14 cellular contexts compared by ENCODE assay signal in genomic region chr11:62536301-62536957, GRCh38. TPM values are rescaled to one million over a fixed set of nuclear protein-coding genes. Genes with fewer than 3 reads are reported as not detected.
DNase-seq lines count a peak whose midpoint lies in the region; ATAC-seq and TF ChIP-seq lines count a peak whose summit lies in the region.
"Had no signal": no experiment of that assay in that cellular context is flagged by ENCODE, and none has a peak within 500 bp of the region (broad histone marks: within the 10 kb centered on the region; RNA-seq: fewer than 3 reads in every experiment).

No MANE protein-coding gene starts in this region.

- TF ChIP-seq POLR2A in IMR-90 (IDR thresholded peaks at IDR 0.05; ENCODE audit: low read depth, low read length), result no peak
- no peak for TF ChIP-seq POLR2A in erythroblast (IDR thresholded peaks at IDR 0.05; ENCODE audit: low read length)

- no peak overlapping the region for H4K5ac ChIP-seq in IMR-90 (ENCODE audit: low read depth, low read length)

- H3K4me3 ChIP-seq in CD4-positive, alpha-beta memory T cell (ENCODE audit: low read length in 2 of 2), result no peak overlapping the region
- H3K4me3 ChIP-seq in IMR-90 (ENCODE audit: insufficient read depth, low read depth, low read length) (no peak overlapping the region), psoas muscle (no peak overlapping the region), smooth muscle cell (no peak overlapping the region)

- ATAC-seq in IMR-90 (ENCODE audit: low read depth), result no peak
- no peak for ATAC-seq in effector memory CD8-positive, alpha-beta T cell (replicated peaks)
- no peak for ATAC-seq in psoas muscle
- no peak for ATAC-seq in GM19023 (IDR thresholded peaks at IDR 0.05; ENCODE audit: unreplicated experiment)

- H3K36me3 ChIP-seq in CD4-positive, alpha-beta memory T cell (ENCODE audit: insufficient read depth, low read length), result peaks cover 56% of the 10 kb centered on the region
- peaks cover 57% of the 10 kb centered on the region for H3K36me3 ChIP-seq in IMR-90 (ENCODE audit: control insufficient read depth, insufficient read depth, low read length)
- peaks cover 23 to 52% of the 10 kb centered on the region in 2 donors for H3K36me3 ChIP-seq in psoas muscle (ENCODE audit: insufficient read depth in 1 of 2, low read depth in 1 of 2)
- no peaks in the 10 kb centered on the region for H3K36me3 ChIP-seq in smooth muscle cell (ENCODE audit: low read depth)
- H3K36me3 ChIP-seq: BE2C had no signal

- POLR2A ChIA-PET in CD4-positive, alpha-beta memory T cell (lab: Charles Lee; ENCODE audit: partially characterized antibody), result interaction anchor here (0.6 to 16.0 kb wide), 2 partner anchors 19 to 25 kb away, joined by 3 to 751 read pairs; no protein-coding TSS in a partner anchor
- POLR2A ChIA-PET in IMR-90 (lab: Charles Lee; ENCODE audit: unreplicated experiment), result interaction anchor here (0.7 to 1.4 kb wide), 2 partner anchors 24 to 110 kb away, joined by 3 to 4 read pairs; no protein-coding TSS in a partner anchor

- no peak overlapping the region for H2BK120ac ChIP-seq in IMR-90 (ENCODE audit: low read depth, low read length)

- no peaks in the 10 kb centered on the region for H3K9me3 ChIP-seq in CD4-positive, alpha-beta memory T cell (ENCODE audit: control insufficient read depth in 1 of 2, low read length in 2 of 2)
- H3K9me3 ChIP-seq in IMR-90 (ENCODE audit: control insufficient read depth, insufficient read depth, low read length), result no peaks in the 10 kb centered on the region
- no peaks in the 10 kb centered on the region for H3K9me3 ChIP-seq in psoas muscle
- no peaks in the 10 kb centered on the region for H3K9me3 ChIP-seq in smooth muscle cell (replicated peaks; ENCODE audit: low read depth)
- H3K9me3 ChIP-seq: BE2C had no signal

- no peaks in the 10 kb centered on the region for H3K27me3 Mint-ChIP-seq in CD4-positive, alpha-beta memory T cell
- H3K27me3 Mint-ChIP-seq in effector memory CD8-positive, alpha-beta T cell, result no peaks in the 10 kb centered on the region

- peak overlapping the region in 1 of 8 donors; percentile 36 for H3K4me3 Mint-ChIP-seq in CD4-positive, alpha-beta memory T cell
- peak overlapping the region; percentile 41 to 98 for H3K4me3 Mint-ChIP-seq in effector memory CD8-positive, alpha-beta T cell

- no peak overlapping the region for H2BK5ac ChIP-seq in IMR-90 (ENCODE audit: low read depth, low read length, poor library complexity, severe bottlenecking)

- H3K4me1 Mint-ChIP-seq in CD4-positive, alpha-beta memory T cell, result peaks cover 33 to 71% (median 53%) of the 10 kb centered on the region in 4 donors
- H3K4me1 Mint-ChIP-seq in effector memory CD8-positive, alpha-beta T cell (ENCODE audit: low read depth in 2 of 2), result peaks cover 60 to 68% of the 10 kb centered on the region in 2 donors

- H3K9ac ChIP-seq in IMR-90 (ENCODE audit: low read depth, low read length), result no peak overlapping the region
- H3K9ac ChIP-seq in smooth muscle cell (ENCODE audit: low read depth), result no peak overlapping the region
- H3K9ac ChIP-seq: parathyroid adenoma had no signal

- intact Hi-C loops in CD4-positive, alpha-beta memory T cell (cut with micrococcal nuclease), result no loop called here
- intact Hi-C loops in IMR-90 (cut with micrococcal nuclease) (no loop called here), psoas muscle (cut with DNase I) (no loop called here)

- no peak overlapping the region for H3K56ac ChIP-seq in IMR-90 (ENCODE audit: extremely low read depth, insufficient read depth, low read length)

- 69% methylated on average over 12 of the region's 21 CpGs; no CpG with 5 or more reads in 1 of the 2 experiments for WGBS in IMR-90 (ENCODE audit: extremely low coverage in 2 of 2, insufficient read length in 1 of 2), 2 experiments
- WGBS in psoas muscle, 3 donors, result 47 to 59% (median 56%) methylated on average over 20 to 21 of the region's 21 CpGs
- 93% methylated on average over 19 of the region's 21 CpGs for WGBS in smooth muscle cell (ENCODE audit: low lambda C conversion rate)

- H3K4me1 ChIP-seq in CD4-positive, alpha-beta memory T cell (ENCODE audit: insufficient read depth, low read length), result peaks cover 42% of the 10 kb centered on the region
- H3K4me1 ChIP-seq in IMR-90 (ENCODE audit: control insufficient read depth, insufficient read depth, low read length) (peaks cover 39% of the 10 kb centered on the region), psoas muscle (peaks cover 47% of the 10 kb centered on the region), smooth muscle cell (ENCODE audit: low read depth) (peaks cover 6% of the 10 kb centered on the region)

- dilution Hi-C loops in IMR-90 (cut with HindIII; ENCODE audit: low sequenced_read_pairs, unreplicated experiment), result no loop called here

- H3K79me2 ChIP-seq in smooth muscle cell (ENCODE audit: low read depth), result peaks cover 84% of the 10 kb centered on the region

- no TSS peak for BruUV-seq in IMR-90 (replicated peaks; lab: Mats Ljungman, UMichigan)

- no peak overlapping the region for H4K91ac ChIP-seq in IMR-90 (ENCODE audit: insufficient read depth, low read depth, low read length)

- DNase-seq in CD4-positive, alpha-beta memory T cell, result peak in 1 of 5 donors; percentile 27
- DNase-seq in IMR-90 (no peak), psoas muscle (no peak), smooth muscle cell (lab: John Stamatoyannopoulos, UW; ENCODE audit: unreplicated experiment) (no peak), SKM-1 (lab: John Stamatoyannopoulos, UW; ENCODE audit: unreplicated experiment) (no peak), erythroblast (lab: John Stamatoyannopoulos, UW) (no peak)
- DNase-seq in effector memory CD8-positive, alpha-beta T cell, result no peak
- DNase-seq: BE2C; KBM-7; mammary epithelial cell; NCI-H1694; stimulated activated CD8-positive, alpha-beta memory T cell treated with anti-CD3 and anti-CD28 coated beads, Interleukin-4, amount 100 ng/mL, for 48 hours had no signal

- peaks cover 27% of the 10 kb centered on the region for H3K9me1 ChIP-seq in IMR-90 (ENCODE audit: insufficient read depth, low read length)

- H3K4ac ChIP-seq in IMR-90 (ENCODE audit: low read depth, low read length), result no peak overlapping the region

- TF ChIP-seq RAD21 in IMR-90 (IDR thresholded peaks at IDR 0.05; ENCODE audit: low read length), result no peak

- CTCF ChIA-PET in CD4-positive, alpha-beta memory T cell (lab: Charles Lee; ENCODE audit: partially characterized antibody), result interaction anchor here (0.9 to 13.4 kb wide), 3 partner anchors 19 to 112 kb away, joined by 3 to 450 read pairs (median 151); no protein-coding TSS in a partner anchor
- CTCF ChIA-PET in IMR-90 (lab: Yijun Ruan, JAX), result no interaction called here

- H2BK20ac ChIP-seq in IMR-90 (ENCODE audit: low read depth, low read length), result no peak overlapping the region

- no peak overlapping the region for H3K23ac ChIP-seq in IMR-90 (ENCODE audit: low read depth, low read length)

- H2AK5ac ChIP-seq in IMR-90 (ENCODE audit: low read depth, low read length), result no peak overlapping the region

- H3F3A ChIP-seq in smooth muscle cell (ENCODE audit: low read depth), result peaks cover 6% of the 10 kb centered on the region

- H4K20me1 ChIP-seq in IMR-90 (ENCODE audit: insufficient read depth, low read length) (peaks cover 100% of the 10 kb centered on the region), smooth muscle cell (ENCODE audit: low read depth) (peaks cover 100% of the 10 kb centered on the region)

- no peak overlapping the region for H3K18ac ChIP-seq in IMR-90 (ENCODE audit: low read depth, low read length)

- no peak overlapping the region for H3K14ac ChIP-seq in IMR-90 (replicated peaks; ENCODE audit: low read depth, low read length)

- H2AK9ac ChIP-seq in IMR-90 (replicated peaks; ENCODE audit: low read depth, low read length, poor library complexity), result no peak overlapping the region

- H3K36me3 Mint-ChIP-seq in CD4-positive, alpha-beta memory T cell, result peaks cover 49 to 64% of the 10 kb centered on the region in 2 donors
- H3K36me3 Mint-ChIP-seq in effector memory CD8-positive, alpha-beta T cell (ENCODE audit: insufficient read depth), result peaks cover 99% of the 10 kb centered on the region

- H3K79me1 ChIP-seq in IMR-90 (ENCODE audit: low read depth in 1 of 2, low read length in 2 of 2), result peaks cover 21 to 71% of the 10 kb centered on the region in 2 experiments

- H3K4me2 ChIP-seq in IMR-90 (ENCODE audit: low read depth, low read length), result no peak overlapping the region
- H3K4me2 ChIP-seq in smooth muscle cell, result no peak overlapping the region

- H3K27me3 ChIP-seq in CD4-positive, alpha-beta memory T cell (ENCODE audit: insufficient read depth, low read length), result no peaks in the 10 kb centered on the region
- H3K27me3 ChIP-seq in IMR-90 (ENCODE audit: control insufficient read depth, insufficient read depth, low read length) (no peaks in the 10 kb centered on the region), psoas muscle (ENCODE audit: insufficient read depth in 3 of 3, low read length in 2 of 3) (no peaks in the 10 kb centered on the region), smooth muscle cell (ENCODE audit: low read depth) (no peaks in the 10 kb centered on the region)
- H3K27me3 ChIP-seq: BE2C had no signal

- no peak overlapping the region for H3K27ac ChIP-seq in CD4-positive, alpha-beta memory T cell (ENCODE audit: low read depth, low read length)
- H3K27ac ChIP-seq in IMR-90 (ENCODE audit: insufficient read depth, low read length), result peak overlapping the region; percentile 8; the same call in 1 of the 2 replicates
- H3K27ac ChIP-seq in psoas muscle, result peak overlapping the region; percentile 36
- H3K27ac ChIP-seq in smooth muscle cell (ENCODE audit: low read depth), result no peak overlapping the region
- H3K27ac ChIP-seq: parathyroid adenoma had no signal

- no peak overlapping the region for H2BK15ac ChIP-seq in IMR-90 (ENCODE audit: low read depth, low read length)

- in situ Hi-C loops in IMR-90 (cut with MboI; ENCODE audit: low sequenced_read_pairs), result no loop called here

- TF ChIP-seq CTCF in IMR-90 (conservative IDR thresholded peaks at IDR 0.05; ENCODE audit: low read depth, low read length) (no peak), psoas muscle (IDR thresholded peaks at IDR 0.05) (no peak), smooth muscle cell (IDR thresholded peaks at IDR 0.05; ENCODE audit: borderline replicate concordance, insufficient read depth, poor library complexity, severe bottlenecking) (no peak)

- no peak overlapping the region for H4K8ac ChIP-seq in IMR-90 (ENCODE audit: low read depth in 2 of 2, low read length in 2 of 2)

- H3K27ac Mint-ChIP-seq in CD4-positive, alpha-beta memory T cell, result peak overlapping the region in 6 of 7 donors; percentile 52 to 99 (median 76)
- H3K27ac Mint-ChIP-seq in effector memory CD8-positive, alpha-beta T cell, result peak overlapping the region; percentile 93 to 99

- peaks cover 0 to 8% (median 0%) of the 10 kb centered on the region in 8 donors for H3K9me3 Mint-ChIP-seq in CD4-positive, alpha-beta memory T cell
- H3K9me3 Mint-ChIP-seq in effector memory CD8-positive, alpha-beta T cell, result no peaks in the 10 kb centered on the region

- no peak overlapping the region for H2AFZ ChIP-seq in IMR-90 (replicated peaks; ENCODE audit: low read length, poor library complexity)
- H2AFZ ChIP-seq in smooth muscle cell (ENCODE audit: low read depth), result no peak overlapping the region
- H2AFZ ChIP-seq: parathyroid adenoma had no signal

RNA-seq across cellular contexts. Expression of gene AHNAK, which starts 10.2 kb away (rescaled TPM):
- 100 to 1,000 TPM; 559 to 573 TPM for total RNA-seq in CD4-positive, alpha-beta memory T cell
- 100 to 1,000 TPM in 1 of 2 donors, 10 to 100 TPM in 1; 23.5 to 186 TPM for polyA plus RNA-seq in CD4-positive, alpha-beta memory T cell
- total RNA-seq in IMR-90 (2012; rRNA removed) (695 and 735 TPM in 2 replicates), psoas muscle (100 to 1,000 TPM; 376 to 679 (median 425) TPM), smooth muscle cell (229 and 240 TPM in 2 replicates)
- polyA plus RNA-seq in IMR-90 (2012; rRNA removed) (80.7 and 95.1 TPM in 2 replicates), psoas muscle (100 to 1,000 TPM in 2 of 3 donors, 10 to 100 TPM in 1; 93.5 to 227 (median 206) TPM), smooth muscle cell (27.2 and 58.8 TPM in 2 replicates)
- polyA plus RNA-seq in IMR-90 (2012; cell fraction: cytosol; rRNA removed), result 22.8 and 36.6 TPM in 2 replicates
- polyA plus RNA-seq in IMR-90 (2012; cell fraction: nucleus; rRNA removed; ENCODE audit: low replicate concordance), result 45.0 and 186 TPM in 2 replicates

RNA-seq across cellular contexts. Expression of gene EEF1G, which starts 37.3 kb away (rescaled TPM):
- 1,000 to 10,000 TPM; 1,815 to 1,855 TPM for total RNA-seq in CD4-positive, alpha-beta memory T cell
- polyA plus RNA-seq in CD4-positive, alpha-beta memory T cell, result 1,000 to 10,000 TPM; 1,453 to 1,910 TPM
- total RNA-seq in IMR-90 (2012; rRNA removed) (1,598 and 1,857 TPM in 2 replicates), psoas muscle (1,000 to 10,000 TPM; 1,137 to 1,954 (median 1,509) TPM), smooth muscle cell (773 and 864 TPM in 2 replicates)
- polyA plus RNA-seq in IMR-90 (2012; rRNA removed) (1,684 and 1,697 TPM in 2 replicates), psoas muscle (1,000 to 10,000 TPM; 1,687 to 2,356 (median 2,243) TPM), smooth muscle cell (433 and 463 TPM in 2 replicates)
- polyA plus RNA-seq in IMR-90 (2012; cell fraction: cytosol; rRNA removed), result 1,447 and 1,704 TPM in 2 replicates
- 506 and 710 TPM in 2 replicates for polyA plus RNA-seq in IMR-90 (2012; cell fraction: nucleus; rRNA removed; ENCODE audit: low replicate concordance)

RNA-seq across cellular contexts. Expression of gene TUT1, which starts 54.9 kb away (rescaled TPM):
- 10 to 100 TPM; 37.7 to 38.1 TPM for total RNA-seq in CD4-positive, alpha-beta memory T cell
- polyA plus RNA-seq in CD4-positive, alpha-beta memory T cell, result 10 to 100 TPM; 14.6 to 19.7 TPM
- total RNA-seq in IMR-90 (2012; rRNA removed) (3.3 and 4.3 TPM in 2 replicates), psoas muscle (10 to 100 TPM; 14.3 to 23.7 (median 19.6) TPM), smooth muscle cell (3.0 and 5.5 TPM in 2 replicates)
- polyA plus RNA-seq in IMR-90 (2012; rRNA removed) (10.1 TPM in 2 replicates), psoas muscle (10 to 100 TPM; 12.1 to 15.5 (median 12.7) TPM), smooth muscle cell (15.9 and 18.6 TPM in 2 replicates)
- 8.4 and 9.3 TPM in 2 replicates for polyA plus RNA-seq in IMR-90 (2012; cell fraction: cytosol; rRNA removed)
- polyA plus RNA-seq in IMR-90 (2012; cell fraction: nucleus; rRNA removed; ENCODE audit: low replicate concordance), result 42.6 and 48.7 TPM in 2 replicates

Comparison
In these comparisons a context has a peak if more than half of its experiments do, and no peak if none do; other contexts are left out.
1. H3K27ac ChIP-seq: peak in IMR-90 (single experiment) and psoas muscle (single experiment); none in CD4-positive, alpha-beta memory T cell (single experiment) and smooth muscle cell (single experiment).